Comparison of ENCODE assay signal across 1 cellular context in the genomic region with DNA sequence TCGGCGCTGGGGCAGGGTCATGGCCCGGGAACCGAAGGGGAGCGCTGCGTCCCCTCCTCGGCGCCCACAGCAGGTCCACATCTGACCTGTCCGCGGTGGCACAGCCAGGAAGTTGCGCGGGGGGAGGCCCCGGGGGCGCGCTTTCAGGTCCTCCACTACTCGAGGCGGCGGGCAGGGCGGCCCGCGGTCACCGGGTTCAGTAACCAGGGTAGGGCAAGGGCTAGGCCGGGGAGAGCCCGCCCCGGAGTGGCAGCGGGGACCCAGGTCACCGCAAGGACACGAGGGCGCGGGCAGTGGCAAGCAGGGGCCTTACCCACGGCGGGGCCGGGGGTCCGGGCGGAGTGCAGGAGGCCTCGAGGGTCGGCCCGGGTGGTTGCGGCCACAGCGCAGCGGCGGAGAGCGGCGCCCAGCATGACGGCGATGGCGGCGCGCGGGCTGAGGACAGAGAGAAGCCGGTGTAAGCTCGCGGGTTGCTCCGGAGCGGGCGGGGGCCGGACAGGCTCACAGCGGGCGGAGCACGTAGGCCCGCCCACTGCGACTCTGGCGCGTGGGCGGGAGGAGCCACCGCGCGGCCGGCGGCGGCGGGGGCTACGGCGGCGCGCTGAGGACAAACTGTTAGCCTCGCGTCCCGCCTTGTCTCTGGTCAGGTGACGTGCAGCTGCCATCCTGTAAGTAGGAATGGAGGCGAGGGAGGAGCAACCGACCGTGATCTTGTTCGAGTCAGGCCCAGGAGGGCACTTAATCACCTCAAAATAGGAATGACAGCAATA.
A peak's percentile ranks its signal among the peaks of the same experiment; 100 is the strongest.
TF ChIP-seq lines count a peak whose summit lies in the region.

Gene COX5A (minus strand): TSS at position 472 of the 770 bp plus-strand sequence. CDS start 59 bp downstream, at position 413.

TF ChIP-seq in GM12878, 131 proteins besides CTCF, POLR2A, EP300 and RAD21 (continued from another document):
- TF ChIP-seq ELK1 (IDR thresholded peaks at IDR 0.05; ENCODE audit: low read depth, low read length) (no peak), TCF3 (IDR thresholded peaks at IDR 0.05; ENCODE audit: borderline replicate concordance, insufficient read depth, low read depth, low read length) (peak; percentile 77; the same call in 1 of the 2 replicates), CHD4 (IDR thresholded peaks at IDR 0.05) (no peak), ZNF592 (IDR thresholded peaks at IDR 0.05) (0 out of 2 replicates have a peak, but pooled peaks have one; percentile 23), CBFB (IDR thresholded peaks at IDR 0.05; ENCODE audit: low read depth) (no peak; the same call in 1 of the 2 replicates), WRNIP1 (IDR thresholded peaks at IDR 0.05; ENCODE audit: borderline replicate concordance, low read depth, low read length) (no peak), JUND (IDR thresholded peaks at IDR 0.05; ENCODE audit: low read depth, low read length) (no peak), FOS (IDR thresholded peaks at IDR 0.05; ENCODE audit: borderline replicate concordance, extremely low read depth, insufficient read length) (no peak), NRF1 (conservative IDR thresholded peaks at IDR 0.05; ENCODE audit: low read depth, low read length) (no peak), BHLHE40 (IDR thresholded peaks at IDR 0.05; ENCODE audit: borderline replicate concordance in 1 of 2, low read depth in 2 of 2, low read length in 1 of 2) (peak; percentile 92 to 95), CHD2 (IDR thresholded peaks at IDR 0.05; ENCODE audit: borderline replicate concordance, low read depth, low read length) (peak; percentile 35; the same call in 1 of the 2 replicates), ZSCAN29 (IDR thresholded peaks at IDR 0.05) (0 out of 2 replicates have a peak, but pooled peaks have one; percentile 35), NBN (IDR thresholded peaks at IDR 0.05) (no peak)
